In genomic region chr1:226826479-226827245, GRCh38 we compare ENCODE assay signal across 14 cellular contexts. TPM values are rescaled to one million over a fixed set of nuclear protein-coding genes. Genes with fewer than 3 reads are reported as not detected.
A peak's percentile ranks its signal among the peaks of the same experiment; 100 is the strongest.
DNase-seq lines count a peak whose midpoint lies in the region; ATAC-seq and TF ChIP-seq lines count a peak whose summit lies in the region.
"Had no signal": no experiment of that assay in that cellular context is flagged by ENCODE, and none has a peak within 500 bp of the region (broad histone marks: within the 10 kb centered on the region; RNA-seq: fewer than 3 reads in every experiment).

No MANE protein-coding gene starts in this region.

- CTCF ChIA-PET in HCT116 (lab: Charles Lee), result interaction anchor here (0.8 to 2.4 kb wide), 4 partner anchors 11 to 201 kb away, joined by 3 to 7 read pairs (median 4); no protein-coding TSS in a partner anchor
- CTCF ChIA-PET in activated CD4-positive, alpha-beta memory T cell treated with anti-CD3 and anti-CD28 coated beads for 36 hours (lab: Charles Lee), result interaction anchor here (1.1 to 5.8 kb wide), 10 partner anchors 14 to 200 kb away, joined by 3 to 73 read pairs (median 8); partner anchors contain the start of gene ITPKB

- TF ChIP-seq CTCF in HCT116 (IDR thresholded peaks at IDR 0.05 in 2 of 3, conservative IDR thresholded peaks at IDR 0.05 in 1 of 3; ENCODE audit: borderline replicate concordance in 1 of 3, insufficient read depth in 1 of 3, low read depth in 2 of 3, low read length in 2 of 3), result no peak

- H3K27me3 ChIP-seq in HCT116 (ENCODE audit: insufficient read depth, low read length), result no peaks in the 10 kb centered on the region
- H3K27me3 ChIP-seq: foreskin keratinocyte had no signal

- no peak overlapping the region for H3K4me2 ChIP-seq in HCT116 (ENCODE audit: low read length)

- H3K36me3 Mint-ChIP-seq in activated CD4-positive, alpha-beta memory T cell treated with anti-CD3 and anti-CD28 coated beads for 36 hours, result no peaks in the 10 kb centered on the region
- H3K36me3 Mint-ChIP-seq in immature natural killer cell, result no peaks in the 10 kb centered on the region
- H3K36me3 Mint-ChIP-seq in stimulated activated effector memory CD8-positive, alpha-beta T cell treated with anti-CD3 and anti-CD28 coated beads, Interleukin-12 subunit alpha, Interleukin-12 subunit beta, amount 100 ng/mL, for 72 hours, result peaks cover 5% of the 10 kb centered on the region

- intact Hi-C loops in HCT116 (cut with micrococcal nuclease), result loop anchor here (5.0 kb wide), 2 partner anchors 114 to 611 kb away; no protein-coding TSS in a partner anchor
- intact Hi-C loops in activated CD4-positive, alpha-beta memory T cell treated with anti-CD3 and anti-CD28 coated beads for 36 hours (cut with micrococcal nuclease), result loop anchor here (5.0 kb wide), 1 partner anchor 149 kb away; no protein-coding TSS in a partner anchor

- H3K4me1 Mint-ChIP-seq in activated CD4-positive, alpha-beta memory T cell treated with anti-CD3 and anti-CD28 coated beads for 36 hours (ENCODE audit: low read depth), result peaks cover 28% of the 10 kb centered on the region
- peaks cover 16% of the 10 kb centered on the region in 2 donors for H3K4me1 Mint-ChIP-seq in immature natural killer cell
- peaks cover 20% of the 10 kb centered on the region for H3K4me1 Mint-ChIP-seq in stimulated activated effector memory CD8-positive, alpha-beta T cell treated with anti-CD3 and anti-CD28 coated beads, Interleukin-12 subunit alpha, Interleukin-12 subunit beta, amount 100 ng/mL, for 72 hours

- H3K36me3 ChIP-seq in HCT116 (ENCODE audit: control insufficient read depth in 1 of 2, insufficient read depth in 2 of 2, low read length in 2 of 2), result no peaks in the 10 kb centered on the region
- H3K36me3 ChIP-seq: WERI-Rb-1 had no signal

- H2AFZ ChIP-seq in HCT116 (ENCODE audit: low read depth, low read length, poor library complexity, severe bottlenecking), result peak overlapping the region; percentile 99

- H3K27ac Mint-ChIP-seq in activated CD4-positive, alpha-beta memory T cell treated with anti-CD3 and anti-CD28 coated beads for 36 hours, result peak overlapping the region; percentile 25
- H3K27ac Mint-ChIP-seq in immature natural killer cell, result peak overlapping the region in 5 of 6 donors; percentile 32 to 96 (median 91)
- peak overlapping the region; percentile 98 for H3K27ac Mint-ChIP-seq in stimulated activated effector memory CD8-positive, alpha-beta T cell treated with anti-CD3 and anti-CD28 coated beads, Interleukin-12 subunit alpha, Interleukin-12 subunit beta, amount 100 ng/mL, for 72 hours

- POLR2A ChIA-PET in HCT116 (lab: Charles Lee), result interaction anchor here (0.7 to 2.2 kb wide), 3 partner anchors 11 to 218 kb away, joined by 3 to 10 read pairs (median 3); no protein-coding TSS in a partner anchor
- POLR2A ChIA-PET in activated CD4-positive, alpha-beta memory T cell treated with anti-CD3 and anti-CD28 coated beads for 36 hours (lab: Charles Lee), result interaction anchor here (0.5 to 1.6 kb wide), 3 partner anchors 93 to 200 kb away, joined by 3 to 4 read pairs (median 3); no protein-coding TSS in a partner anchor

- H3K9me3 Mint-ChIP-seq in activated CD4-positive, alpha-beta memory T cell treated with anti-CD3 and anti-CD28 coated beads for 36 hours, result no peaks in the 10 kb centered on the region
- no peaks in the 10 kb centered on the region for H3K9me3 Mint-ChIP-seq in immature natural killer cell
- H3K9me3 Mint-ChIP-seq in stimulated activated effector memory CD8-positive, alpha-beta T cell treated with anti-CD3 and anti-CD28 coated beads, Interleukin-12 subunit alpha, Interleukin-12 subunit beta, amount 100 ng/mL, for 72 hours, result no peaks in the 10 kb centered on the region

- no peak for TF ChIP-seq RAD21 in HCT116 (IDR thresholded peaks at IDR 0.05; ENCODE audit: low read depth)

- no peaks in the 10 kb centered on the region for H4K20me1 ChIP-seq in HCT116 (ENCODE audit: insufficient read depth)

- RAD21 ChIA-PET in HCT116 (lab: Charles Lee; ENCODE audit: low non-redundant PET in 1 of 2, low total read pairs in 2 of 2, uncharacterized antibody in 2 of 2, unreplicated experiment in 2 of 2), result interaction anchor here in 1 of 2 experiments (0.5 kb wide), 1 partner anchor 88 kb away, joined by 4 read pairs; the partner anchor contains the start of gene ITPKB

- no peaks in the 10 kb centered on the region for H3K9me3 ChIP-seq in HCT116 (ENCODE audit: control insufficient read depth in 1 of 2, insufficient read depth in 1 of 2, low read depth in 1 of 2, low read length in 2 of 2)

- H3K27me3 Mint-ChIP-seq in activated CD4-positive, alpha-beta memory T cell treated with anti-CD3 and anti-CD28 coated beads for 36 hours, result no peaks in the 10 kb centered on the region
- H3K27me3 Mint-ChIP-seq in immature natural killer cell (ENCODE audit: low read depth in 3 of 3), result peaks cover 0 to 7% (median 0%) of the 10 kb centered on the region in 3 donors

- H3K9me2 ChIP-seq in HCT116 (ENCODE audit: insufficient read depth), result no peaks in the 10 kb centered on the region

- no peak for DNase-seq in HCT116 (ENCODE audit: low read depth, low spot score)
- DNase-seq in activated CD4-positive, alpha-beta memory T cell treated with anti-CD3 and anti-CD28 coated beads for 36 hours, result no peak
- DNase-seq in immature natural killer cell, result no peak
- DNase-seq in stimulated activated effector memory CD8-positive, alpha-beta T cell treated with anti-CD3 and anti-CD28 coated beads, Interleukin-12 subunit alpha, Interleukin-12 subunit beta, amount 100 ng/mL, for 72 hours (ENCODE audit: low spot score in 2 of 2), result no peak
- no peak for DNase-seq in ecto neural progenitor cell (ENCODE audit: low spot score)
- no peak for DNase-seq in caudate nucleus (lab: John Stamatoyannopoulos, UW)
- DNase-seq: activated gamma-delta T cell, foreskin keratinocyte, NCI-H1092 treated with DMSO at 0.1 percent for 48 hours, NCI-H526 treated with DMSO at 0.1 percent for 48 hours, SHP77 treated with DMSO at 0.1 percent for 48 hours, WERI-Rb-1 had no signal

- no peak overlapping the region for H3K27ac ChIP-seq in HCT116 (ENCODE audit: low read depth, low read length)
- no peak overlapping the region for H3K27ac ChIP-seq in caudate nucleus (ENCODE audit: low read depth, low read length)
- H3K27ac ChIP-seq: WERI-Rb-1 had no signal

- ATAC-seq in HCT116 (no peak), GM21423 (IDR thresholded peaks at IDR 0.05; ENCODE audit: unreplicated experiment) (no peak)
- ATAC-seq in stimulated activated effector memory CD8-positive, alpha-beta T cell treated with anti-CD3 and anti-CD28 coated beads, Interleukin-12 subunit alpha, Interleukin-12 subunit beta, amount 100 ng/mL, for 72 hours, result no peak
- ATAC-seq: foreskin keratinocyte had no signal

- TF ChIP-seq POLR2A in HCT116 (IDR thresholded peaks at IDR 0.05; ENCODE audit: borderline replicate concordance, extremely low read depth, insufficient read depth, insufficient read length), result no peak

- no peaks in the 10 kb centered on the region for H3K79me2 ChIP-seq in HCT116 (ENCODE audit: insufficient read depth, low read length)

- H3K4me1 ChIP-seq in HCT116 (ENCODE audit: control insufficient read depth in 1 of 2, insufficient read depth in 2 of 2, low read length in 2 of 2), result peaks cover 9 to 23% of the 10 kb centered on the region in 2 experiments

- no peak overlapping the region for H3K4me3 Mint-ChIP-seq in activated CD4-positive, alpha-beta memory T cell treated with anti-CD3 and anti-CD28 coated beads for 36 hours
- peak overlapping the region in 2 of 5 donors; percentile 8 to 30 for H3K4me3 Mint-ChIP-seq in immature natural killer cell
- H3K4me3 Mint-ChIP-seq in stimulated activated effector memory CD8-positive, alpha-beta T cell treated with anti-CD3 and anti-CD28 coated beads, Interleukin-12 subunit alpha, Interleukin-12 subunit beta, amount 100 ng/mL, for 72 hours, result peak overlapping the region; percentile 50

- H3K9ac ChIP-seq in HCT116 (ENCODE audit: low read length), result no peak overlapping the region

- no TSS peak for BruUV-seq in HCT116 (replicated peaks; lab: Mats Ljungman, UMichigan)

- no peak overlapping the region for H3K4me3 ChIP-seq in HCT116 (replicated peaks in 1 of 2; ENCODE audit: low read depth in 1 of 2, low read length in 2 of 2)
- H3K4me3 ChIP-seq: coronary artery had no signal

TF ChIP-seq in HCT116, 20 proteins besides CTCF, POLR2A, EP300 and RAD21:
- no peak for TF ChIP-seq ELF1 (IDR thresholded peaks at IDR 0.05; ENCODE audit: borderline replicate concordance, low read depth)
- TF ChIP-seq REST (IDR thresholded peaks at IDR 0.05; ENCODE audit: low read depth), result no peak

RNA-seq across cellular contexts. Expression of gene PSEN2, which starts 43.8 kb away (rescaled TPM):
- total RNA-seq in HCT116 (2021; ENCODE audit: unreplicated experiment), result 28.5 TPM
- polyA plus RNA-seq in HCT116 (2012), result 12.8 and 14.0 TPM in 2 replicates
- total RNA-seq in activated CD4-positive, alpha-beta memory T cell treated with anti-CD3 and anti-CD28 coated beads for 36 hours, result 1 to 10 TPM; 4.5 to 5.3 TPM
- polyA plus RNA-seq in immature natural killer cell, result 10 to 100 TPM; 19.5 to 23.1 (median 20.2) TPM

Comparison
In these comparisons a context has a peak if more than half of its experiments do, and no peak if none do; other contexts are left out.
1. H3K27ac Mint-ChIP-seq: peak in every context shown above with its lines; median percentile 98 in stimulated activated effector memory CD8-positive, alpha-beta T cell treated with anti-CD3 and anti-CD28 coated beads, Interleukin-12 subunit alpha, Interleukin-12 subunit beta, amount 100 ng/mL, for 72 hours; 91 in immature natural killer cell; 25 in activated CD4-positive, alpha-beta memory T cell treated with anti-CD3 and anti-CD28 coated beads for 36 hours.